ENCODE assay signal across 14 cellular contexts in genomic region chr7:151435103-151435916, GRCh38. TPM values are rescaled to one million over a fixed set of nuclear protein-coding genes. Genes with fewer than 3 reads are reported as not detected.
DNase-seq lines count a peak whose midpoint lies in the region; ATAC-seq and TF ChIP-seq lines count a peak whose summit lies in the region.
"Had no signal": no experiment of that assay in that cellular context is flagged by ENCODE, and none has a peak within 500 bp of the region (broad histone marks: within the 10 kb centered on the region; RNA-seq: fewer than 3 reads in every experiment).

No MANE protein-coding gene starts in this region.

- H3K4me1 Mint-ChIP-seq in natural killer cell treated with Interleukin-12 subunit alpha and Interleukin-12 subunit beta and Interleukin-15 and Interleukin-18, amount 100 ng/mL, for 72 hours (ENCODE audit: low read depth in 2 of 2), result peaks cover 1 to 2% of the 10 kb centered on the region in 2 donors
- H3K4me1 Mint-ChIP-seq in natural killer cell (peaks cover 2 to 10% of the 10 kb centered on the region in 2 donors), nephron progenitor cell (peaks cover 39% of the 10 kb centered on the region)

- 83 to 93% (median 89%) methylated on average over 15 to 20 of the region's 20 CpGs for WGBS in spleen, 5 donors

- TF ChIP-seq POLR2A in spleen (IDR thresholded peaks at IDR 0.05) (no peak), vagina (IDR thresholded peaks at IDR 0.05) (no peak)

- no peak overlapping the region for H3K4me3 Mint-ChIP-seq in natural killer cell treated with Interleukin-12 subunit alpha and Interleukin-12 subunit beta and Interleukin-15 and Interleukin-18, amount 100 ng/mL, for 72 hours
- H3K4me3 Mint-ChIP-seq in natural killer cell (no peak overlapping the region), nephron progenitor cell (peak overlapping the region; percentile 23)
- H3K4me3 Mint-ChIP-seq: CD8-positive, alpha-beta T cell had no signal

- H3K36me3 Mint-ChIP-seq in natural killer cell treated with Interleukin-12 subunit alpha and Interleukin-12 subunit beta and Interleukin-15 and Interleukin-18, amount 100 ng/mL, for 72 hours, result no peaks in the 10 kb centered on the region
- H3K36me3 Mint-ChIP-seq in natural killer cell (no peaks in the 10 kb centered on the region), nephron progenitor cell (ENCODE audit: low read depth) (no peaks in the 10 kb centered on the region)
- H3K36me3 Mint-ChIP-seq: CD8-positive, alpha-beta T cell had no signal

- H3K27me3 Mint-ChIP-seq in natural killer cell treated with Interleukin-12 subunit alpha and Interleukin-12 subunit beta and Interleukin-15 and Interleukin-18, amount 100 ng/mL, for 72 hours, result peaks cover 0 to 2% of the 10 kb centered on the region in 2 donors
- H3K27me3 Mint-ChIP-seq in natural killer cell (ENCODE audit: low read depth in 2 of 2), result peaks cover 0 to 2% of the 10 kb centered on the region in 2 donors
- peaks cover 10% of the 10 kb centered on the region for H3K27me3 Mint-ChIP-seq in nephron progenitor cell (ENCODE audit: low read depth, poor library complexity)

- H3K27ac ChIP-seq in spleen, result peak overlapping the region in 5 of 8 donors; percentile 38 to 66 (median 61)
- peak overlapping the region; percentile 87 for H3K27ac ChIP-seq in vagina
- H3K27ac ChIP-seq: GM23248 had no signal

- H3K36me3 ChIP-seq in spleen (no peaks in the 10 kb centered on the region), vagina (no peaks in the 10 kb centered on the region)

- no peak overlapping the region for H3K4me3 ChIP-seq in spleen
- no peak overlapping the region for H3K4me3 ChIP-seq in vagina
- H3K4me3 ChIP-seq: GM23248 had no signal

- peak; percentile 38 for DNase-seq in natural killer cell treated with Interleukin-12 subunit alpha and Interleukin-12 subunit beta and Interleukin-15 and Interleukin-18, amount 100 ng/mL, for 72 hours (ENCODE audit: low spot score)
- DNase-seq in natural killer cell (no peak), nephron progenitor cell (no peak), spleen (no peak), vagina (ENCODE audit: extremely low spot score in 2 of 2) (no peak)
- no peak for DNase-seq in stimulated activated CD4-positive, alpha-beta T cell treated with anti-CD3 and anti-CD28 coated beads, Interleukin-4, amount 100 ng/mL, for 1 hour
- DNase-seq: 8988T; CD8-positive, alpha-beta T cell; GM23248; KBM-7; NCI-H1436 treated with DMSO at 0.1 percent for 48 hours; NCI-H510A treated with DMSO at 0.1 percent for 48 hours had no signal

- ATAC-seq in natural killer cell treated with Interleukin-12 subunit alpha and Interleukin-12 subunit beta and Interleukin-15 and Interleukin-18, amount 100 ng/mL, for 72 hours, result no peak
- ATAC-seq in natural killer cell, result no peak
- ATAC-seq in HG02571 (IDR thresholded peaks at IDR 0.05; ENCODE audit: unreplicated experiment), result no peak
- ATAC-seq in HG03097 (IDR thresholded peaks at IDR 0.05; ENCODE audit: low FRiP score, unreplicated experiment), result no peak
- ATAC-seq: CD8-positive, alpha-beta T cell had no signal

- H3K27ac Mint-ChIP-seq in natural killer cell treated with Interleukin-12 subunit alpha and Interleukin-12 subunit beta and Interleukin-15 and Interleukin-18, amount 100 ng/mL, for 72 hours, result no peak overlapping the region
- H3K27ac Mint-ChIP-seq in natural killer cell, result no peak overlapping the region
- peak overlapping the region; percentile 85 for H3K27ac Mint-ChIP-seq in nephron progenitor cell
- H3K27ac Mint-ChIP-seq: CD8-positive, alpha-beta T cell had no signal

- no peak for TF ChIP-seq CTCF in natural killer cell (IDR thresholded peaks at IDR 0.05)
- no peak for TF ChIP-seq CTCF in nephron progenitor cell (IDR thresholded peaks at IDR 0.05)
- no peak for TF ChIP-seq CTCF in spleen (IDR thresholded peaks at IDR 0.05 in 8 of 11, conservative IDR thresholded peaks at IDR 0.05 in 3 of 11)
- TF ChIP-seq CTCF in vagina (IDR thresholded peaks at IDR 0.05), result no peak

- H3K4me1 ChIP-seq in spleen (peaks cover 1 to 63% (median 27%) of the 10 kb centered on the region in 6 donors), vagina (peaks cover 45% of the 10 kb centered on the region)

- H3K27me3 ChIP-seq in spleen (replicated peaks in 1 of 7) (peaks cover 0 to 21% (median 12%) of the 10 kb centered on the region in 7 donors), vagina (no peaks in the 10 kb centered on the region)

- no peaks in the 10 kb centered on the region for H3K9me3 Mint-ChIP-seq in natural killer cell treated with Interleukin-12 subunit alpha and Interleukin-12 subunit beta and Interleukin-15 and Interleukin-18, amount 100 ng/mL, for 72 hours
- no peaks in the 10 kb centered on the region for H3K9me3 Mint-ChIP-seq in natural killer cell
- no peaks in the 10 kb centered on the region for H3K9me3 Mint-ChIP-seq in nephron progenitor cell
- H3K9me3 Mint-ChIP-seq: CD8-positive, alpha-beta T cell had no signal

- H3K9me3 ChIP-seq in spleen, result no peaks in the 10 kb centered on the region
- H3K9me3 ChIP-seq in vagina, result no peaks in the 10 kb centered on the region

- intact Hi-C loops in natural killer cell (cut with micrococcal nuclease), result no loop called here
- intact Hi-C loops in spleen (cut with DNase I; ENCODE audit: low total_unique reads), result no loop called here
- intact Hi-C loops in vagina (cut with DNase I), result no loop called here

RNA-seq across cellular contexts. Expression of gene CRYGN, which starts 4.6 kb away (rescaled TPM):
- not detected for total RNA-seq in natural killer cell treated with Interleukin-12 subunit alpha and Interleukin-12 subunit beta and Interleukin-15 and Interleukin-18, amount 100 ng/mL, for 72 hours
- total RNA-seq in natural killer cell, result not detected
- total RNA-seq in spleen, result 1 to 10 TPM in 3 of 7 donors, under 1 TPM in 3, not detected in 1; 0.17 to 2.5 (median 0.92) TPM
- under 1 TPM; 0.27 to 0.72 (median 0.32) TPM for polyA plus RNA-seq in spleen
- not detected for total RNA-seq in vagina
- total RNA-seq: CD8-positive, alpha-beta T cell; GM23248 had no signal
- polyA plus RNA-seq: GM23248 had no signal

RNA-seq across cellular contexts. Expression of gene WDR86, which starts 25.5 kb away (rescaled TPM):
- not detected for total RNA-seq in natural killer cell treated with Interleukin-12 subunit alpha and Interleukin-12 subunit beta and Interleukin-15 and Interleukin-18, amount 100 ng/mL, for 72 hours
- total RNA-seq in natural killer cell, result 1 to 10 TPM; 1.6 to 4.6 (median 2.1) TPM
- 10 to 100 TPM; 15.4 to 71.9 (median 58.1) TPM for total RNA-seq in spleen
- polyA plus RNA-seq in spleen, result 10 to 100 TPM in 1 of 3 donors, 1 to 10 TPM in 2; 2.8 to 29.5 (median 8.6) TPM
- total RNA-seq in vagina, result 19.4 TPM
- total RNA-seq: GM23248 had no signal
- polyA plus RNA-seq: GM23248 had no signal
